10 cellular contexts compared by ENCODE assay signal in genomic region chr20:24148372-24148771, GRCh38.
DNase-seq lines count a peak whose midpoint lies in the region; ATAC-seq and TF ChIP-seq lines count a peak whose summit lies in the region.
"Had no signal": no experiment of that assay in that cellular context is flagged by ENCODE, and none has a peak within 500 bp of the region (broad histone marks: within the 10 kb centered on the region; RNA-seq: fewer than 3 reads in every experiment).

No MANE protein-coding gene starts in this region.

- H3K36me3 Mint-ChIP-seq in neural progenitor cell = no peaks in the 10 kb centered on the region

- H3K36me3 ChIP-seq in KOPT-K1 (ENCODE audit: insufficient read depth, low read length) = no peaks in the 10 kb centered on the region
- no peaks in the 10 kb centered on the region for H3K36me3 ChIP-seq in neural progenitor cell

- no peak overlapping the region for H3K4me2 ChIP-seq in neural progenitor cell

- peak overlapping the region; percentile 47 for H3K27ac ChIP-seq in KOPT-K1 (ENCODE audit: low read depth, low read length, poor library complexity, severe bottlenecking)
- H3K27ac ChIP-seq in neural progenitor cell = no peak overlapping the region

- H4K20me1 ChIP-seq in neural progenitor cell (ENCODE audit: low read depth) = no peaks in the 10 kb centered on the region

- no peaks in the 10 kb centered on the region for H3F3A ChIP-seq in neural progenitor cell (ENCODE audit: low read depth)

- H3K27me3 Mint-ChIP-seq in neural progenitor cell (ENCODE audit: insufficient read depth, low read depth) = no peaks in the 10 kb centered on the region

- H3K9me3 Mint-ChIP-seq in neural progenitor cell = no peaks in the 10 kb centered on the region
- H3K9me3 Mint-ChIP-seq: H9 had no signal

- H3K9ac ChIP-seq in neural progenitor cell = no peak overlapping the region

- H3K9me3 ChIP-seq in KOPT-K1 (ENCODE audit: insufficient read depth, low read length, poor library complexity, severe bottlenecking) (peaks cover 19% of the 10 kb centered on the region), neural progenitor cell (ENCODE audit: low read depth) (no peaks in the 10 kb centered on the region)

- H3K4me1 ChIP-seq in neural progenitor cell = no peaks in the 10 kb centered on the region

- DNase-seq in islet precursor cell = peak; percentile 49
- no peak for DNase-seq in neural progenitor cell (ENCODE audit: low spot score)
- DNase-seq in NCI-H187 (lab: John Stamatoyannopoulos, UW) = no peak
- DNase-seq in occipital lobe (lab: John Stamatoyannopoulos, UW) = no peak
- DNase-seq in activated effector memory CD4-positive, alpha-beta T cell treated with Interleukin-2 at 50 U/mL for 16 hours = no peak
- DNase-seq: H9, NCI-H1930 had no signal

- no peaks in the 10 kb centered on the region for H3K27me3 ChIP-seq in neural progenitor cell

- ATAC-seq in GM18498 (IDR thresholded peaks at IDR 0.05; ENCODE audit: unreplicated experiment) (peak; percentile 64), GM21529 (IDR thresholded peaks at IDR 0.05; ENCODE audit: unreplicated experiment) (peak; percentile 76)

- H3K4me1 Mint-ChIP-seq in neural progenitor cell = peaks cover 7% of the 10 kb centered on the region

- no peaks in the 10 kb centered on the region for H3K79me2 ChIP-seq in neural progenitor cell (ENCODE audit: low read depth)

- H2AFZ ChIP-seq in neural progenitor cell (replicated peaks) = no peak overlapping the region

- no peak overlapping the region for H3K4me3 Mint-ChIP-seq in neural progenitor cell
- H3K4me3 Mint-ChIP-seq: H9 had no signal

- no peak overlapping the region for H3K27ac Mint-ChIP-seq in neural progenitor cell

- no peak for TF ChIP-seq CTCF in neural progenitor cell (IDR thresholded peaks at IDR 0.05)

- no peak overlapping the region for H3K4me3 ChIP-seq in neural progenitor cell
